1 cellular context compared by ENCODE assay signal in the genomic region with DNA sequence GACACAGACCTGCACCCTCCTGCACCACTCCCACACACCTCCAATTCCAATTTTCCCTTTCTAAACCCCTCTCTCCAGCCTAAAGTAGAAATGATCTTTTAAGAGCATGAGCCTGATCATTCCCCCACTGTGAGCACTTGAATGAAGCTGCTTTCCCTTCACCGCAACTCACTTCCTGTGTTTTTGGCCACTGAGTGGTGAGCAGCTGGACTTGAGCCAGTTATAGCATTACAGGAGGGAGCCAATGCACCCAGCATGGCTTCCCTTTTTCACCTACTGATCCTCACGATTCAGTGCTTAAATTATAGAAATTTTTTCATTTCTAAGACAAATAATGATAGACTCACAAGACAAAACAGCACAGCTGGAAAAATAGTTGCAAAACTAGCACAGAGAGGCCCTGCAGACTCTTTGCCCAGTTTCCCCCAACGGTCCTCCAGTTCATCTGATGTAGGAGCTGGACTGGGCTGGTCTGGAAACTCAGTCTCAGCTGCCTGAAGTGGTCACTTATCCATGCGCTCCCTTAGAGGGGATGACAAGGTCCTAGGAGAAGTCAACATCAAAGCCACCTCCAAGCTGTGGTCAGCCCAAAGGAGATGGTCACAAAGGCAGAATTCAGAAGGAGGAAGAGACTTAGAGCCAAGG.
TF ChIP-seq lines count a peak whose summit lies in the region.

No MANE protein-coding gene starts in this region.

TF ChIP-seq in K562, 482 proteins besides CTCF, POLR2A, EP300 and RAD21:
- TF ChIP-seq RBM22 (IDR thresholded peaks at IDR 0.05; ENCODE audit: low read depth, low read length, poor library complexity, severe bottlenecking) (no peak), NFIC (IDR thresholded peaks at IDR 0.05) (peak; percentile 68), ZBTB34 (CRISPR knock-in tag; IDR thresholded peaks at IDR 0.05) (no peak), BRD9 (IDR thresholded peaks at IDR 0.05; ENCODE audit: low read depth, partially characterized antibody) (no peak), KAT7 (CRISPR knock-in tag; IDR thresholded peaks at IDR 0.05; ENCODE audit: borderline replicate concordance) (no peak), ETV1 (tag; conservative IDR thresholded peaks at IDR 0.05; ENCODE audit: low read depth) (0 out of 2 replicates have a peak, but pooled peaks have one; percentile 25), ELF1 (tag; IDR thresholded peaks at IDR 0.05) (no peak), EHMT2 (IDR thresholded peaks at IDR 0.05) (no peak)
